Comparison of ENCODE assay signal across 21 cellular contexts in genomic region chr17:78765821-78766220, GRCh38. TPM values are rescaled to one million over a fixed set of nuclear protein-coding genes. Genes with fewer than 3 reads are reported as not detected.
DNase-seq lines count a peak whose midpoint lies in the region; ATAC-seq, FAIRE-seq and TF ChIP-seq lines count a peak whose summit lies in the region.
"Had no signal": no experiment of that assay in that cellular context is flagged by ENCODE, and none has a peak within 500 bp of the region (broad histone marks: within the 10 kb centered on the region; RNA-seq: fewer than 3 reads in every experiment).

No MANE protein-coding gene starts in this region.

- TF ChIP-seq RAD21 in HepG2 (CRISPR knock-in tag; IDR thresholded peaks at IDR 0.05) = no peak

- H3K36me3 ChIP-seq in HepG2 (replicated peaks in 1 of 2; ENCODE audit: control insufficient read depth in 1 of 2, insufficient read depth in 2 of 2, low read length in 2 of 2) (no peaks in the 10 kb centered on the region; a peak in 1 of 5 replicates), right lobe of liver (no peaks in the 10 kb centered on the region)
- no peaks in the 10 kb centered on the region for H3K36me3 ChIP-seq in naive thymus-derived CD4-positive, alpha-beta T cell (ENCODE audit: control insufficient read depth in 2 of 3, insufficient read depth in 3 of 3, low read length in 3 of 3)
- H3K36me3 ChIP-seq: neutrophil, upper lobe of right lung had no signal

- peaks cover 80% of the 10 kb centered on the region for H3K79me2 ChIP-seq in HepG2 (ENCODE audit: insufficient read depth, low read length)

- ATAC-seq in HepG2 (no peak), right lobe of liver (no peak), GM21528 (IDR thresholded peaks at IDR 0.05; ENCODE audit: low FRiP score, unreplicated experiment) (no peak), GM19467 (IDR thresholded peaks at IDR 0.05; ENCODE audit: unreplicated experiment) (no peak)
- no peak for ATAC-seq in naive thymus-derived CD4-positive, alpha-beta T cell
- ATAC-seq: left colon, mucosa of descending colon, Right ventricle myocardium inferior, upper lobe of right lung had no signal

- in situ Hi-C loops in HepG2 (cut with HindIII; ENCODE audit: extremely low pct_ligation_motif_present, low pct_unique_long_range_greater_than_20kb) = no loop called here

- peaks cover 6% of the 10 kb centered on the region; the same call in 1 of the 2 replicates for H4K20me1 ChIP-seq in HepG2 (ENCODE audit: insufficient read depth, low read length)

- DNase-seq in HepG2 (ENCODE audit: low spot score) (no peak), right lobe of liver (no peak), lower leg skin (ENCODE audit: low spot score in 2 of 2) (no peak)
- no peak for DNase-seq in activated naive CD8-positive, alpha-beta T cell treated with anti-CD3 and anti-CD28 coated beads for 36 hours
- no peak for DNase-seq in naive thymus-derived CD4-positive, alpha-beta T cell
- DNase-seq: foreskin melanocyte; HCEC 1CT; left colon; mucosa of descending colon; NCI-H1105 treated with DMSO at 0.1 percent for 48 hours; NCI-H2107; NCI-H524 treated with DMSO at 0.1 percent for 48 hours; stimulated activated CD4-positive, alpha-beta T cell treated with anti-CD3 and anti-CD28 coated beads, Interleukin-15, amount 100 ng/mL, for 24 hours; upper lobe of right lung had no signal

- H3K4me3 Mint-ChIP-seq in activated naive CD8-positive, alpha-beta T cell treated with anti-CD3 and anti-CD28 coated beads for 36 hours = no peak overlapping the region
- H3K4me3 Mint-ChIP-seq in naive thymus-derived CD4-positive, alpha-beta T cell = peak overlapping the region in 4 of 10 donors; percentile 19 to 72 (median 46)
- H3K4me3 Mint-ChIP-seq: stimulated activated naive CD8-positive, alpha-beta T cell treated with anti-CD3 and anti-CD28 coated beads, Interleukin-15, Interleukin-2, amounts not matched to agents 100 ng/mL and 50 ng/mL, for 24 hours had no signal

- no TSS peak for BruUV-seq in HepG2 (replicated peaks; lab: Mats Ljungman, UMichigan)

- TF ChIP-seq EP300 in HepG2 (IDR thresholded peaks at IDR 0.05; ENCODE audit: low read depth in 2 of 2, low read length in 2 of 2) (no peak), HepG2 (CRISPR knock-in tag; IDR thresholded peaks at IDR 0.05; ENCODE audit: borderline replicate concordance) (no peak)

- H3K9ac ChIP-seq in HepG2 (ENCODE audit: insufficient read depth, low read depth, low read length) = no peak overlapping the region

- intact Hi-C loops in HepG2 (cut with micrococcal nuclease; ENCODE audit: unreplicated experiment) (no loop called here), right lobe of liver (cut with DNase I) (no loop called here), lower leg skin (cut with DNase I; ENCODE audit: low total_unique reads) (no loop called here)
- intact Hi-C loops in naive thymus-derived CD4-positive, alpha-beta T cell (cut with micrococcal nuclease) = loop anchor here in 1 of 2 donors (1.0 to 2.0 kb wide), 2 partner anchors 9 to 17 kb away; no protein-coding TSS in a partner anchor

- POLR2A ChIA-PET in HepG2 (lab: Yijun Ruan, JAX) = interaction anchor here (1.2 kb wide), 1 partner anchor 14 kb away, joined by 3 read pairs; no protein-coding TSS in a partner anchor
- POLR2A ChIA-PET in naive thymus-derived CD4-positive, alpha-beta T cell (lab: Charles Lee) = interaction anchor here (0.8 to 12.1 kb wide), 7 partner anchors 9 to 44 kb away, joined by 4 to 122 read pairs (median 4); no protein-coding TSS in a partner anchor

- no peak overlapping the region for H3K4me3 ChIP-seq in HepG2 (replicated peaks in 1 of 3; ENCODE audit: insufficient read depth in 1 of 3, low read depth in 2 of 3, low read length in 3 of 3)
- no peak overlapping the region for H3K4me3 ChIP-seq in right lobe of liver
- H3K4me3 ChIP-seq in naive thymus-derived CD4-positive, alpha-beta T cell (ENCODE audit: low read length) = no peak overlapping the region
- no peak overlapping the region for H3K4me3 ChIP-seq in lower leg skin (ENCODE audit: low read depth, poor library complexity, severe bottlenecking)
- H3K4me3 ChIP-seq: mucosa of descending colon, upper lobe of right lung had no signal

- H3K4me1 Mint-ChIP-seq in activated naive CD8-positive, alpha-beta T cell treated with anti-CD3 and anti-CD28 coated beads for 36 hours = peaks cover 39% of the 10 kb centered on the region
- peaks cover 19 to 49% (median 36%) of the 10 kb centered on the region in 7 donors for H3K4me1 Mint-ChIP-seq in naive thymus-derived CD4-positive, alpha-beta T cell

- H3K4me2 ChIP-seq in HepG2 (ENCODE audit: low read depth, low read length) = no peak overlapping the region

- CTCF ChIA-PET in HepG2 (lab: Yijun Ruan, JAX; ENCODE audit: low intra/inter-chr PET ratio, low total read pairs) = no interaction called here
- CTCF ChIA-PET in naive thymus-derived CD4-positive, alpha-beta T cell (lab: Charles Lee) = interaction anchor here (0.5 to 1.6 kb wide), 5 partner anchors 9 to 124 kb away, joined by 3 to 5 read pairs (median 3); no protein-coding TSS in a partner anchor

- H3K27me3 ChIP-seq in HepG2 (ENCODE audit: control insufficient read depth in 1 of 2, insufficient read depth in 2 of 2, low read length in 2 of 2) (no peaks in the 10 kb centered on the region), right lobe of liver (no peaks in the 10 kb centered on the region)
- H3K27me3 ChIP-seq in naive thymus-derived CD4-positive, alpha-beta T cell (ENCODE audit: control insufficient read depth in 2 of 2, insufficient read depth in 2 of 2, low read length in 2 of 2) = no peaks in the 10 kb centered on the region
- H3K27me3 ChIP-seq: neutrophil, upper lobe of right lung had no signal

- peak overlapping the region; percentile 15 for H3K27ac Mint-ChIP-seq in activated naive CD8-positive, alpha-beta T cell treated with anti-CD3 and anti-CD28 coated beads for 36 hours
- H3K27ac Mint-ChIP-seq in naive thymus-derived CD4-positive, alpha-beta T cell = peak overlapping the region in 4 of 9 donors; percentile 34 to 87 (median 77)
- H3K27ac Mint-ChIP-seq: stimulated activated naive CD8-positive, alpha-beta T cell treated with anti-CD3 and anti-CD28 coated beads, Interleukin-15, Interleukin-2, amounts not matched to agents 100 ng/mL and 50 ng/mL, for 24 hours had no signal

- peaks cover 16% of the 10 kb centered on the region for H3K36me3 Mint-ChIP-seq in activated naive CD8-positive, alpha-beta T cell treated with anti-CD3 and anti-CD28 coated beads for 36 hours
- peaks cover 0 to 17% (median 6%) of the 10 kb centered on the region in 5 donors for H3K36me3 Mint-ChIP-seq in naive thymus-derived CD4-positive, alpha-beta T cell

- TF ChIP-seq POLR2A in HepG2 (IDR thresholded peaks at IDR 0.05; ENCODE audit: insufficient read depth in 1 of 2, low read depth in 2 of 2, low read length in 2 of 2) (no peak), right lobe of liver (IDR thresholded peaks at IDR 0.05) (no peak), lower leg skin (IDR thresholded peaks at IDR 0.05) (no peak)

- no peak overlapping the region for H3K27ac ChIP-seq in HepG2 (ENCODE audit: extremely low read length, insufficient read depth, low read length)
- no peak overlapping the region for H3K27ac ChIP-seq in right lobe of liver
- peak overlapping the region; percentile 73 for H3K27ac ChIP-seq in naive thymus-derived CD4-positive, alpha-beta T cell (ENCODE audit: low read depth, low read length)
- H3K27ac ChIP-seq: upper lobe of right lung had no signal

- H3K4me1 ChIP-seq in HepG2 (ENCODE audit: insufficient read depth, low read length) (peaks cover 69% of the 10 kb centered on the region), right lobe of liver (peaks cover 0 to 61% (median 15%) of the 10 kb centered on the region in 4 donors)
- peaks cover 86% of the 10 kb centered on the region in 2 donors for H3K4me1 ChIP-seq in naive thymus-derived CD4-positive, alpha-beta T cell (ENCODE audit: control insufficient read depth in 2 of 2, insufficient read depth in 2 of 2, low read length in 2 of 2)

- 82% methylated on average over 3 of the region's 3 CpGs for WGBS in HepG2 (ENCODE audit: low lambda C conversion rate)
- 82% methylated on average over 3 of the region's 3 CpGs for WGBS in right lobe of liver (ENCODE audit: insufficient coverage, low coverage, low lambda C conversion rate, missing lambda C conversion rate)
- WGBS in lower leg skin, 2 donors = 50 to 54% methylated on average over 3 of the region's 3 CpGs

- H3K9me3 ChIP-seq in HepG2 (ENCODE audit: low read length) = no peaks in the 10 kb centered on the region
- H3K9me3 ChIP-seq in right lobe of liver = no peaks in the 10 kb centered on the region
- no peaks in the 10 kb centered on the region for H3K9me3 ChIP-seq in naive thymus-derived CD4-positive, alpha-beta T cell (ENCODE audit: control insufficient read depth in 2 of 3, low read length in 3 of 3)
- H3K9me3 ChIP-seq: mucosa of descending colon, neutrophil, upper lobe of right lung had no signal

- TF ChIP-seq CTCF in HepG2 (CRISPR knock-in tag; IDR thresholded peaks at IDR 0.05) (no peak), right lobe of liver (IDR thresholded peaks at IDR 0.05) (no peak), lower leg skin (IDR thresholded peaks at IDR 0.05) (no peak)

- H3K9me3 Mint-ChIP-seq in activated naive CD8-positive, alpha-beta T cell treated with anti-CD3 and anti-CD28 coated beads for 36 hours = no peaks in the 10 kb centered on the region
- peaks cover 0 to 3% (median 0%) of the 10 kb centered on the region in 11 donors for H3K9me3 Mint-ChIP-seq in naive thymus-derived CD4-positive, alpha-beta T cell
- H3K9me3 Mint-ChIP-seq: stimulated activated naive CD8-positive, alpha-beta T cell treated with anti-CD3 and anti-CD28 coated beads, Interleukin-15, Interleukin-2, amounts not matched to agents 100 ng/mL and 50 ng/mL, for 24 hours had no signal

- no peaks in the 10 kb centered on the region for H3K27me3 Mint-ChIP-seq in activated naive CD8-positive, alpha-beta T cell treated with anti-CD3 and anti-CD28 coated beads for 36 hours
- H3K27me3 Mint-ChIP-seq in naive thymus-derived CD4-positive, alpha-beta T cell = no peaks in the 10 kb centered on the region
- H3K27me3 Mint-ChIP-seq: stimulated activated naive CD8-positive, alpha-beta T cell treated with anti-CD3 and anti-CD28 coated beads, Interleukin-15, Interleukin-2, amounts not matched to agents 100 ng/mL and 50 ng/mL, for 24 hours had no signal

- H2AFZ ChIP-seq in HepG2 (ENCODE audit: low read length) = no peak overlapping the region

- FAIRE-seq in HepG2 (lab: Jason Lieb, UNC) = no peak
- FAIRE-seq: endothelial cell of umbilical vein, G401.6 had no signal

RNA-seq across cellular contexts. Expression of gene CYTH1, which starts 16.3 kb away (rescaled TPM):
- total RNA-seq in HepG2 (2016; rRNA removed; fragmentation: Illumina TruSeq; extraction: Trizol) (20.1 and 21.3 TPM in 2 replicates), right lobe of liver (10 to 100 TPM; 14.8 to 46.2 (median 28.8) TPM), lower leg skin (10 to 100 TPM; 53.7 to 79.4 (median 63.9) TPM)
- total RNA-seq in HepG2 (2016; cell fraction: cytosol; rRNA removed; fragmentation: Illumina TruSeq; extraction: Trizol; ENCODE audit: low read depth) = 4.6 and 4.8 TPM in 2 replicates
- total RNA-seq in HepG2 (2016; cell fraction: insoluble cytoplasmic fraction; rRNA removed; fragmentation: Illumina TruSeq; extraction: Trizol) = 20.2 and 20.6 TPM in 2 replicates
- total RNA-seq in HepG2 (2016; cell fraction: membrane; rRNA removed; fragmentation: Illumina TruSeq; extraction: Trizol) = 12.9 and 13.2 TPM in 2 replicates
- 21.3 and 24.7 TPM in 2 replicates for total RNA-seq in HepG2 (2016; cell fraction: nucleus; rRNA removed; fragmentation: Illumina TruSeq; extraction: Trizol)
- polyA plus RNA-seq in HepG2 (2011; rRNA removed) = 48.9 and 66.5 TPM in 2 replicates
- polyA plus RNA-seq in HepG2 (2011; cell fraction: cytosol; rRNA removed) = 36.2 and 36.3 TPM in 2 replicates
- 233 and 263 TPM in 2 replicates for polyA plus RNA-seq in HepG2 (2011; cell fraction: nucleus; rRNA removed)
- 33.2 and 38.1 TPM in 2 replicates for polyA plus RNA-seq in HepG2 (2012)
- polyA plus RNA-seq in HepG2 (2016; cell fraction: cytosol; fragmentation: Illumina TruSeq; extraction: Trizol; ENCODE audit: low read depth) = 2.0 TPM in 2 replicates
- polyA plus RNA-seq in HepG2 (2016; cell fraction: insoluble cytoplasmic fraction; fragmentation: Illumina TruSeq; extraction: Trizol; ENCODE audit: low read depth) = 22.9 and 27.1 TPM in 2 replicates
- polyA plus RNA-seq in HepG2 (2016; cell fraction: membrane; fragmentation: Illumina TruSeq; extraction: Trizol; ENCODE audit: low read depth) = 7.5 and 8.2 TPM in 2 replicates
- polyA plus RNA-seq in HepG2 (2016; cell fraction: nucleus; fragmentation: Illumina TruSeq; extraction: Trizol; ENCODE audit: insufficient read depth, low read depth) = 48.3 and 49.0 TPM in 2 replicates
- polyA minus RNA-seq in HepG2 (2011; rRNA and poly(A)+ RNA removed; ENCODE audit: low replicate concordance) = 20.1 and 43.0 TPM in 2 replicates
- 16.4 and 17.8 TPM in 2 replicates for polyA minus RNA-seq in HepG2 (2011; cell fraction: cytosol; rRNA and poly(A)+ RNA removed)
- 66.4 and 72.6 TPM in 2 replicates for polyA minus RNA-seq in HepG2 (2011; cell fraction: nucleus; rRNA and poly(A)+ RNA removed)
- 10 to 100 TPM; 88.9 to 89.6 TPM for total RNA-seq in activated naive CD8-positive, alpha-beta T cell treated with anti-CD3 and anti-CD28 coated beads for 36 hours
- 100 to 1,000 TPM; 297 to 452 (median 420) TPM for total RNA-seq in naive thymus-derived CD4-positive, alpha-beta T cell
- 100 to 1,000 TPM; 314 to 395 TPM for polyA plus RNA-seq in naive thymus-derived CD4-positive, alpha-beta T cell
